In genomic region chr1:9688599-9688998, GRCh38 we compare ENCODE assay signal across 8 cellular contexts. TPM values are rescaled to one million over a fixed set of nuclear protein-coding genes. Genes with fewer than 3 reads are reported as not detected.
DNase-seq lines count a peak whose midpoint lies in the region; ATAC-seq and TF ChIP-seq lines count a peak whose summit lies in the region.

No MANE protein-coding gene starts in this region.

- no peaks in the 10 kb centered on the region for H3K9me3 ChIP-seq in SK-N-SH
- no peaks in the 10 kb centered on the region for H3K9me3 ChIP-seq in iPS-15b (ENCODE audit: control insufficient read depth, insufficient read depth, low read length)

- CTCF ChIA-PET in SK-N-SH (lab: Yijun Ruan, JAX) = interaction anchor here (0.5 to 1.6 kb wide), 4 partner anchors 32 to 349 kb away, joined by 3 to 12 read pairs (median 3); no protein-coding TSS in a partner anchor
- CTCF ChIA-PET in activated CD4-positive, alpha-beta memory T cell treated with anti-CD3 and anti-CD28 coated beads, Interleukin-2, amount 10 ng/mL, durations not matched to agents 7 days and 5 days (lab: Charles Lee) = interaction anchor here (0.5 to 2.4 kb wide), 4 partner anchors 14 to 779 kb away, joined by 3 to 9 read pairs (median 4); no protein-coding TSS in a partner anchor

- peaks cover 46% of the 10 kb centered on the region for H3K36me3 Mint-ChIP-seq in activated CD4-positive, alpha-beta memory T cell treated with anti-CD3 and anti-CD28 coated beads, Interleukin-2, amount 10 ng/mL, durations not matched to agents 7 days and 5 days (ENCODE audit: low read depth)

- 46% methylated on average over 14 of the region's 14 CpGs for WGBS in SK-N-SH (ENCODE audit: low lambda C conversion rate)

- ATAC-seq in SK-N-SH treated with all-trans-retinoic acid at 6 μM for 48 hours = no peak
- ATAC-seq in stimulated activated naive CD8-positive, alpha-beta T cell treated with anti-CD3 and anti-CD28 coated beads, Interleukin-15, amount 100 ng/mL, for 72 hours = no peak

- TF ChIP-seq CTCF in SK-N-SH (IDR thresholded peaks at IDR 0.05) = no peak

- H3K4me1 Mint-ChIP-seq in activated CD4-positive, alpha-beta memory T cell treated with anti-CD3 and anti-CD28 coated beads, Interleukin-2, amount 10 ng/mL, durations not matched to agents 7 days and 5 days = peaks cover 64% of the 10 kb centered on the region
- peaks cover 89% of the 10 kb centered on the region for H3K4me1 Mint-ChIP-seq in stimulated activated naive CD8-positive, alpha-beta T cell treated with anti-CD3 and anti-CD28 coated beads, Interleukin-15, amount 100 ng/mL, for 72 hours

- H3K27me3 ChIP-seq in SK-N-SH (ENCODE audit: insufficient read depth) (no peaks in the 10 kb centered on the region), iPS-15b (ENCODE audit: control insufficient read depth, insufficient read depth, low read length) (peaks cover 9% of the 10 kb centered on the region)

- H3F3A ChIP-seq in SK-N-SH (replicated peaks; ENCODE audit: insufficient read depth) = peaks cover 20% of the 10 kb centered on the region

- H2AFZ ChIP-seq in SK-N-SH (ENCODE audit: low read depth) = 0 out of 2 replicates have a peak overlapping the region, but pooled peaks have one; percentile 68

- no peaks in the 10 kb centered on the region for H3K9me2 ChIP-seq in SK-N-SH

- TF ChIP-seq RAD21 in SK-N-SH (IDR thresholded peaks at IDR 0.05; ENCODE audit: low read length) = no peak

- no peak overlapping the region for H3K27ac ChIP-seq in SK-N-SH (ENCODE audit: low read depth in 2 of 2, low read length in 1 of 2)

- H4K20me1 ChIP-seq in SK-N-SH (ENCODE audit: insufficient read depth) = no peaks in the 10 kb centered on the region

- H3K27ac Mint-ChIP-seq in activated CD4-positive, alpha-beta memory T cell treated with anti-CD3 and anti-CD28 coated beads, Interleukin-2, amount 10 ng/mL, durations not matched to agents 7 days and 5 days = peak overlapping the region; percentile 59
- H3K27ac Mint-ChIP-seq in stimulated activated naive CD8-positive, alpha-beta T cell treated with anti-CD3 and anti-CD28 coated beads, Interleukin-15, amount 100 ng/mL, for 72 hours = peak overlapping the region in 1 of 2 donors; percentile 91

- H3K9me3 Mint-ChIP-seq in activated CD4-positive, alpha-beta memory T cell treated with anti-CD3 and anti-CD28 coated beads, Interleukin-2, amount 10 ng/mL, durations not matched to agents 7 days and 5 days = no peaks in the 10 kb centered on the region
- no peaks in the 10 kb centered on the region for H3K9me3 Mint-ChIP-seq in stimulated activated naive CD8-positive, alpha-beta T cell treated with anti-CD3 and anti-CD28 coated beads, Interleukin-15, amount 100 ng/mL, for 72 hours

- H3K27me3 Mint-ChIP-seq in activated CD4-positive, alpha-beta memory T cell treated with anti-CD3 and anti-CD28 coated beads, Interleukin-2, amount 10 ng/mL, durations not matched to agents 7 days and 5 days = no peaks in the 10 kb centered on the region
- no peaks in the 10 kb centered on the region for H3K27me3 Mint-ChIP-seq in stimulated activated naive CD8-positive, alpha-beta T cell treated with anti-CD3 and anti-CD28 coated beads, Interleukin-15, amount 100 ng/mL, for 72 hours

- peaks cover 3% of the 10 kb centered on the region; the same call in 1 of the 2 replicates for H3K79me2 ChIP-seq in SK-N-SH (ENCODE audit: insufficient read depth)

- H3K4me2 ChIP-seq in SK-N-SH = peak overlapping the region; percentile 78

- POLR2A ChIA-PET in SK-N-SH (lab: Yijun Ruan, JAX) = interaction anchor here (1.2 kb wide), 1 partner anchor 105 kb away, joined by 3 read pairs; no protein-coding TSS in a partner anchor
- POLR2A ChIA-PET in activated CD4-positive, alpha-beta memory T cell treated with anti-CD3 and anti-CD28 coated beads, Interleukin-2, amount 10 ng/mL, durations not matched to agents 7 days and 5 days (lab: Charles Lee) = interaction anchor here (0.7 to 8.9 kb wide), 9 partner anchors 9 to 60 kb away, joined by 3 to 65 read pairs (median 4); partner anchors contain the start of gene PIK3CD

- H3K9ac ChIP-seq in SK-N-SH (peak overlapping the region; percentile 46; the same call in 1 of the 2 replicates), iPS-15b (ENCODE audit: low read depth, low read length) (no peak overlapping the region)

- no peak for DNase-seq in SK-N-SH
- DNase-seq in activated CD4-positive, alpha-beta memory T cell treated with anti-CD3 and anti-CD28 coated beads, Interleukin-2, amount 10 ng/mL, durations not matched to agents 7 days and 5 days = no peak
- DNase-seq in stimulated activated naive CD8-positive, alpha-beta T cell treated with anti-CD3 and anti-CD28 coated beads, Interleukin-15, amount 100 ng/mL, for 72 hours = no peak
- no peak for DNase-seq in ureter (ENCODE audit: low spot score)
- no peak for DNase-seq in activated CD4-positive, CD25-positive, alpha-beta regulatory T cell (lab: John Stamatoyannopoulos, UW)
- no peak for DNase-seq in NCI-H345 treated with DMSO at 0.1 percent for 48 hours (lab: John Stamatoyannopoulos, UW; ENCODE audit: unreplicated experiment)

- H3K4me3 Mint-ChIP-seq in activated CD4-positive, alpha-beta memory T cell treated with anti-CD3 and anti-CD28 coated beads, Interleukin-2, amount 10 ng/mL, durations not matched to agents 7 days and 5 days = peak overlapping the region; percentile 62
- H3K4me3 Mint-ChIP-seq in stimulated activated naive CD8-positive, alpha-beta T cell treated with anti-CD3 and anti-CD28 coated beads, Interleukin-15, amount 100 ng/mL, for 72 hours = peak overlapping the region; percentile 76 to 87

- H3K4me1 ChIP-seq in SK-N-SH (ENCODE audit: control insufficient read depth in 1 of 2, insufficient read depth in 2 of 2, low read depth in 1 of 2, low read length in 1 of 2) (peaks cover 0 to 18% of the 10 kb centered on the region in 2 experiments; a peak in 2 of 4 replicates), iPS-15b (ENCODE audit: control insufficient read depth, insufficient read depth, low read length) (peaks cover 20% of the 10 kb centered on the region)

- H3K36me3 ChIP-seq in SK-N-SH (replicated peaks in 1 of 2; ENCODE audit: control insufficient read depth in 1 of 2, insufficient read depth in 2 of 2, low read length in 1 of 2) (no peaks in the 10 kb centered on the region), iPS-15b (ENCODE audit: control insufficient read depth, insufficient read depth, low read length) (no peaks in the 10 kb centered on the region)

- TF ChIP-seq EP300 in SK-N-SH (IDR thresholded peaks at IDR 0.05; ENCODE audit: borderline replicate concordance in 1 of 2, low read depth in 1 of 2, low read length in 1 of 2) = no peak

- H3K4me3 ChIP-seq in SK-N-SH (ENCODE audit: low read depth in 2 of 2, low read length in 1 of 2) (peak overlapping the region; percentile 63), iPS-15b (ENCODE audit: low read depth, low read length) (peak overlapping the region; percentile 82)

TF ChIP-seq in SK-N-SH, 30 proteins besides CTCF, POLR2A, EP300 and RAD21 (continues in another document):
- TF ChIP-seq TAF1 (IDR thresholded peaks at IDR 0.05; ENCODE audit: borderline replicate concordance, low read depth, low read length) (no peak), MEF2A (IDR thresholded peaks at IDR 0.05; ENCODE audit: borderline replicate concordance, low read depth) (no peak)

TF ChIP-seq in SK-N-SH treated with all-trans-retinoic acid at 6 μM for 48 hours, 23 proteins besides CTCF, POLR2A, EP300 and RAD21:
- TF ChIP-seq TSHZ2 (CRISPR knock-in tag; IDR thresholded peaks at IDR 0.05) (no peak), TCF4 (CRISPR knock-in tag; IDR thresholded peaks at IDR 0.05; ENCODE audit: borderline replicate concordance) (no peak), ZNF565 (CRISPR knock-in tag; conservative IDR thresholded peaks at IDR 0.05; ENCODE audit: low read depth) (no peak), BACH2 (CRISPR knock-in tag; IDR thresholded peaks at IDR 0.05; ENCODE audit: borderline replicate concordance) (no peak), CSDC2 (CRISPR knock-in tag; IDR thresholded peaks at IDR 0.05) (no peak), OSR1 (CRISPR knock-in tag; IDR thresholded peaks at IDR 0.05) (no peak), ZFP3 (CRISPR knock-in tag; IDR thresholded peaks at IDR 0.05) (no peak), RARB (CRISPR knock-in tag; IDR thresholded peaks at IDR 0.05) (no peak), ARNTL (CRISPR knock-in tag; IDR thresholded peaks at IDR 0.05; ENCODE audit: borderline replicate concordance, low read depth) (no peak), ISL1 (CRISPR knock-in tag; IDR thresholded peaks at IDR 0.05) (no peak)

RNA-seq across cellular contexts. Expression of gene PIK3CD, which starts 37.1 kb away (rescaled TPM):
- polyA plus RNA-seq in SK-N-SH (2012; rRNA removed) = 5.5 and 6.0 TPM in 2 replicates
- 2.7 and 3.9 TPM in 2 replicates for polyA plus RNA-seq in SK-N-SH (2012; cell fraction: cytosol; rRNA removed)
- 12.9 and 13.6 TPM in 2 replicates for polyA plus RNA-seq in SK-N-SH (2012; cell fraction: nucleus; rRNA removed)
- 100 to 1,000 TPM; 211 to 214 TPM for total RNA-seq in activated CD4-positive, alpha-beta memory T cell treated with anti-CD3 and anti-CD28 coated beads, Interleukin-2, amount 10 ng/mL, durations not matched to agents 7 days and 5 days
- total RNA-seq in ureter = 7.7 TPM

Comparison
In these comparisons a context has a peak if more than half of its experiments do, and no peak if none do; other contexts are left out.
1. RNA of gene PIK3CD, which starts 37.1 kb away (total RNA-seq): 211 to 214 TPM in activated CD4-positive, alpha-beta memory T cell treated with anti-CD3 and anti-CD28 coated beads, Interleukin-2, amount 10 ng/mL, durations not matched to agents 7 days and 5 days; 7.7 TPM in ureter (single experiment); every median in the first group is over 10 times any median in the second.